27 cellular contexts compared by ENCODE assay signal in genomic region chr6:13077117-13077516, GRCh38.
"Had no signal": no experiment of that assay in that cellular context is flagged by ENCODE, and none has a peak within 500 bp of the region (broad histone marks: within the 10 kb centered on the region; RNA-seq: fewer than 3 reads in every experiment).

No MANE protein-coding gene starts in this region.

- H3K27ac Mint-ChIP-seq: immature natural killer cell; mesothelial cell of epicardium; naive B cell; natural killer cell; stimulated activated naive B cell treated with anti-CD40 and anti-IgM and Interleukin-4, amounts not matched to agents 10 μg/mL and 1 μg/mL and 100 μg/mL, for 72 hours; type B pancreatic cell had no signal

- H3K4me3 ChIP-seq: lung, neural progenitor cell, psoas muscle, right lobe of liver, stomach, testis, tibial nerve, vagina had no signal

- FAIRE-seq: islet of Langerhans had no signal

- H3K27ac ChIP-seq: neural progenitor cell, neutrophil, parathyroid adenoma, psoas muscle, right lobe of liver, testis, tibial nerve, vagina had no signal

- H3K9ac ChIP-seq: neural progenitor cell, parathyroid adenoma had no signal

- H3K4me1 Mint-ChIP-seq: immature natural killer cell; mesothelial cell of epicardium; naive B cell; natural killer cell; stimulated activated naive B cell treated with anti-CD40 and anti-IgM and Interleukin-4, amounts not matched to agents 10 μg/mL and 1 μg/mL and 100 μg/mL, for 72 hours had no signal

- H3K9me3 ChIP-seq: neutrophil, psoas muscle, right lobe of liver, stomach, testis, tibial nerve, vagina had no signal

- H3K36me3 ChIP-seq: neural progenitor cell, neutrophil, right lobe of liver, stomach, tibial nerve, vagina had no signal

- DNase-seq: head of caudate nucleus; hypothalamus; immature natural killer cell; naive B cell; natural killer cell; nephron progenitor cell; occipital lobe; psoas muscle; right lobe of liver; stimulated activated CD4-positive, alpha-beta T cell treated with anti-CD3 and anti-CD28 coated beads, Interleukin-12 subunit alpha, Interleukin-12 subunit beta, amount 100 ng/mL, for 4 hours; stimulated activated CD4-positive, alpha-beta T cell treated with anti-CD3 and anti-CD28 coated beads, Interleukin-15, amount 100 ng/mL, for 24 hours; stimulated activated CD4-positive, alpha-beta T cell treated with anti-CD3 and anti-CD28 coated beads, Interleukin-2, amount 100 ng/mL, for 24 hours; stimulated activated CD4-positive, alpha-beta T cell treated with anti-CD3 and anti-CD28 coated beads, Interleukin-4, amount 100 ng/mL, for 1 hour; stimulated activated naive B cell treated with anti-CD40 and anti-IgM and Interleukin-4, amounts not matched to agents 10 μg/mL and 1 μg/mL and 100 μg/mL, for 72 hours; stimulated activated naive CD8-positive, alpha-beta T cell treated with anti-CD3 and anti-CD28 coated beads, Interleukin-15, Interleukin-2, amounts not matched to agents 100 U/mL and 50 U/mL, for 24 hours; stomach; testis had no signal

- ATAC-seq: left lobe of liver; natural killer cell; psoas muscle; right lobe of liver; stimulated activated naive B cell treated with anti-CD40 and anti-IgM and Interleukin-4, amounts not matched to agents 10 μg/mL and 1 μg/mL and 100 μg/mL, for 72 hours; stimulated activated naive CD8-positive, alpha-beta T cell treated with anti-CD3 and anti-CD28 coated beads, Interleukin-15, Interleukin-2, amounts not matched to agents 100 U/mL and 50 U/mL, for 24 hours had no signal

- H2AFZ ChIP-seq: neural progenitor cell, parathyroid adenoma had no signal

- H3K4me3 Mint-ChIP-seq: immature natural killer cell; mesothelial cell of epicardium; naive B cell; natural killer cell; neural progenitor cell; stimulated activated naive B cell treated with anti-CD40 and anti-IgM and Interleukin-4, amounts not matched to agents 10 μg/mL and 1 μg/mL and 100 μg/mL, for 72 hours; type B pancreatic cell had no signal

- H3K27me3 ChIP-seq: neural progenitor cell, neutrophil, right lobe of liver, stomach, testis, tibial nerve, vagina had no signal

- H3K27me3 Mint-ChIP-seq: stimulated activated naive B cell treated with anti-CD40 and anti-IgM and Interleukin-4, amounts not matched to agents 10 μg/mL and 1 μg/mL and 100 μg/mL, for 72 hours; type B pancreatic cell had no signal

- H3K4me1 ChIP-seq: parathyroid adenoma, right lobe of liver, vagina had no signal

- H3K79me2 ChIP-seq: parathyroid adenoma had no signal

- H3K36me3 Mint-ChIP-seq: immature natural killer cell; mesothelial cell of epicardium; naive B cell; natural killer cell; neural progenitor cell; stimulated activated naive B cell treated with anti-CD40 and anti-IgM and Interleukin-4, amounts not matched to agents 10 μg/mL and 1 μg/mL and 100 μg/mL, for 72 hours; type B pancreatic cell had no signal

- H3K9me3 Mint-ChIP-seq: immature natural killer cell; mesothelial cell of epicardium; naive B cell; natural killer cell; nephron progenitor cell; neural progenitor cell; stimulated activated naive B cell treated with anti-CD40 and anti-IgM and Interleukin-4, amounts not matched to agents 10 μg/mL and 1 μg/mL and 100 μg/mL, for 72 hours; type B pancreatic cell had no signal
